29 cellular contexts compared by ENCODE assay signal in the genomic region with DNA sequence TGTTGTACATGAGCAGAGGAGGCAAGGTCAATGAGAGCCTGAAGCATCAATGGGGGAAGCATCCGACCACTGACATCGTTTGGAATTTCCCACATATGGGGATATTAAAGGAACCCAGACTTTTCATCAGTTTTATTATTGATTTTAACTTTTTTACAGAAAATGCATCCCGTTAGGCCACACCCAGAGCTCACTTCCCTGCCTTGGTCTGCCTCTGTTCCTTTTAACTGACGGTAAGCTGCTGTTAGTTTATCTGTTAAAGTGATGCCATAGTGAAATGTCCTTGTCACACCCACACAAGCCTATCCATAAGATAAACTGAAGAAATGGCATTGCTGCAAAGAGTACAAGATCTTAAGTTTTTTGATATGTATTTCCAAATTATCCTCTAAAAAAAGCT. TPM values are rescaled to one million over a fixed set of nuclear protein-coding genes. Genes with fewer than 3 reads are reported as not detected.
DNase-seq lines count a peak whose midpoint lies in the region; ATAC-seq and TF ChIP-seq lines count a peak whose summit lies in the region.
"Had no signal": no experiment of that assay in that cellular context is flagged by ENCODE, and none has a peak within 500 bp of the region (broad histone marks: within the 10 kb centered on the region; RNA-seq: fewer than 3 reads in every experiment).

No MANE protein-coding gene starts in this region.

- H3K79me2 ChIP-seq in hepatocyte, result no peaks in the 10 kb centered on the region

- H3K4me3 Mint-ChIP-seq in naive B cell, result peak overlapping the region; percentile 18 to 69 (median 58)
- H3K4me3 Mint-ChIP-seq: activated naive CD8-positive, alpha-beta T cell treated with anti-CD3 and anti-CD28 coated beads, Interleukin-2, amount 10 ng/mL, durations not matched to agents 7 days and 5 days; brain; endodermal cell; H9; type B pancreatic cell had no signal

- H3K27ac ChIP-seq in hepatocyte, result no peak overlapping the region
- H3K27ac ChIP-seq: colonic mucosa, left lung, psoas muscle, SJSA1, skin epidermis, stomach had no signal

- no peaks in the 10 kb centered on the region for H3K9me3 Mint-ChIP-seq in naive B cell
- H3K9me3 Mint-ChIP-seq: activated naive CD8-positive, alpha-beta T cell treated with anti-CD3 and anti-CD28 coated beads, Interleukin-2, amount 10 ng/mL, durations not matched to agents 7 days and 5 days; brain; endodermal cell; H9; type B pancreatic cell had no signal

- H3K36me3 Mint-ChIP-seq in naive B cell, result peaks cover 20 to 27% of the 10 kb centered on the region in 2 donors

- ATAC-seq in GM18517 (IDR thresholded peaks at IDR 0.05; ENCODE audit: unreplicated experiment) (peak; percentile 25), GM21825 (IDR thresholded peaks at IDR 0.05; ENCODE audit: unreplicated experiment) (peak; percentile 28), HG03460 (IDR thresholded peaks at IDR 0.05; ENCODE audit: unreplicated experiment) (peak; percentile 27), naive B cell (ENCODE audit: low read depth in 2 of 2) (peak; percentile 31 to 42), GM21381 (IDR thresholded peaks at IDR 0.05; ENCODE audit: unreplicated experiment) (no peak)
- ATAC-seq: activated CD4-positive, CD25-positive, alpha-beta regulatory T cell treated with anti-CD3 and anti-CD28 coated beads, Interleukin-2, amount 50 U/mL, for 24 hours; left lung; Panc1; psoas muscle had no signal

- no peaks in the 10 kb centered on the region for H3K27me3 ChIP-seq in hepatocyte
- H3K27me3 ChIP-seq: colonic mucosa, left lung, SJSA1, stomach had no signal

- H4K20me1 ChIP-seq in hepatocyte (ENCODE audit: insufficient read depth, poor library complexity, severe bottlenecking), result no peaks in the 10 kb centered on the region

- peaks cover 1 to 9% (median 8%) of the 10 kb centered on the region in 3 donors for H3K27me3 Mint-ChIP-seq in naive B cell
- H3K27me3 Mint-ChIP-seq: activated naive CD8-positive, alpha-beta T cell treated with anti-CD3 and anti-CD28 coated beads, Interleukin-2, amount 10 ng/mL, durations not matched to agents 7 days and 5 days; brain; type B pancreatic cell had no signal

- peaks cover 52 to 57% (median 53%) of the 10 kb centered on the region in 3 donors for H3K4me1 Mint-ChIP-seq in naive B cell

- 91% methylated on average over 4 of the region's 4 CpGs for WGBS in hepatocyte (ENCODE audit: low lambda C conversion rate, missing lambda C conversion rate)

- POLR2A ChIA-PET in GM10248 (lab: Yijun Ruan, JAX), result no interaction called here

- DNase-seq in naive B cell (no peak), NCI-H187 treated with DMSO at 0.1 percent for 48 hours (lab: John Stamatoyannopoulos, UW) (no peak), hepatocyte (ENCODE audit: low spot score) (no peak), GM10248 (ENCODE audit: extremely low spot score) (no peak)
- DNase-seq: activated naive CD8-positive, alpha-beta T cell treated with anti-CD3 and anti-CD28 coated beads, Interleukin-2, amount 10 ng/mL, durations not matched to agents 7 days and 5 days; colonic mucosa; endodermal cell; H9; head of caudate nucleus; left lung; NCI-H1436; NCI-H2171; psoas muscle; stimulated activated CD4-positive, alpha-beta T cell treated with anti-CD3 and anti-CD28 coated beads, Interleukin-4, amount 100 ng/mL, for 24 hours; stomach had no signal

- H3K27ac Mint-ChIP-seq in naive B cell, result no peak overlapping the region
- H3K27ac Mint-ChIP-seq: activated naive CD8-positive, alpha-beta T cell treated with anti-CD3 and anti-CD28 coated beads, Interleukin-2, amount 10 ng/mL, durations not matched to agents 7 days and 5 days; brain; endodermal cell; H9; type B pancreatic cell had no signal

- peaks cover 4% of the 10 kb centered on the region for H3K4me1 ChIP-seq in hepatocyte (ENCODE audit: insufficient read depth)
- H3K4me1 ChIP-seq: colonic mucosa, left lung, psoas muscle, SJSA1 had no signal

- no peaks in the 10 kb centered on the region for H3K9me3 ChIP-seq in hepatocyte (ENCODE audit: low read depth)
- H3K9me3 ChIP-seq: colonic mucosa, left lung, psoas muscle, SJSA1, stomach had no signal

- CTCF ChIA-PET in GM10248 (lab: Yijun Ruan, JAX), result interaction anchor here (0.6 to 2.8 kb wide), 11 partner anchors 10 to 379 kb away, joined by 3 to 11 read pairs (median 5); no protein-coding TSS in a partner anchor

- no peak overlapping the region for H3K4me3 ChIP-seq in hepatocyte
- H3K4me3 ChIP-seq: colonic mucosa, left lung, psoas muscle, SJSA1, skin epidermis, stomach had no signal

- H3K36me3 ChIP-seq in hepatocyte (replicated peaks; ENCODE audit: insufficient read depth, low read depth), result no peaks in the 10 kb centered on the region
- H3K36me3 ChIP-seq: colonic mucosa, left lung, SJSA1 had no signal

- no peak overlapping the region for H3K4me2 ChIP-seq in hepatocyte

- TF ChIP-seq CTCF in hepatocyte (IDR thresholded peaks at IDR 0.05; ENCODE audit: poor library complexity), result no peak
- no peak for TF ChIP-seq CTCF in GM10248 (IDR thresholded peaks at IDR 0.05; ENCODE audit: control extremely low read depth, extremely low read depth, low read depth, missing control alignments)

- H3K9me2 ChIP-seq in hepatocyte (replicated peaks; ENCODE audit: insufficient read depth), result no peaks in the 10 kb centered on the region

- no peak overlapping the region for H2AFZ ChIP-seq in hepatocyte

RNA-seq across cellular contexts. Expression of gene MIPEP, which starts 43.9 kb away (rescaled TPM):
- 10 to 100 TPM in 5 of 6 donors, 1 to 10 TPM in 1; 5.1 to 27.3 (median 22.4) TPM for polyA plus RNA-seq in naive B cell (ENCODE audit: low read depth in 6 of 6)
- total RNA-seq in hepatocyte, result 17.5 and 19.8 TPM in 2 replicates
- 17.1 and 19.2 TPM in 2 replicates for polyA plus RNA-seq in hepatocyte

RNA-seq across cellular contexts. Expression of gene C1QTNF9B, which starts 52.0 kb away (rescaled TPM):
- polyA plus RNA-seq in naive B cell (ENCODE audit: low read depth in 6 of 6) (1 to 10 TPM in 1 of 6 donors, under 1 TPM in 1, not detected in 4; 0.36 to 2.1 TPM), hepatocyte (0.29 and 0.30 TPM in 2 replicates)
- total RNA-seq in hepatocyte, result not detected in 2 replicates
- total RNA-seq: activated CD8-positive, alpha-beta memory T cell treated with anti-CD3 and anti-CD28 coated beads for 36 hours; activated naive CD8-positive, alpha-beta T cell treated with anti-CD3 and anti-CD28 coated beads, Interleukin-2, amount 10 ng/mL, durations not matched to agents 7 days and 5 days; endodermal cell; H9; M059J; mononuclear cell; stomach; T-helper 2 cell treated with Interferon-gamma antibody and Interleukin-4, amounts not matched to agents 100 ng/mL and 5 ng/mL, for 36 hours had no signal
- polyA plus RNA-seq: stomach had no signal
